Comparison of ENCODE assay signal across 29 cellular contexts in the genomic region with DNA sequence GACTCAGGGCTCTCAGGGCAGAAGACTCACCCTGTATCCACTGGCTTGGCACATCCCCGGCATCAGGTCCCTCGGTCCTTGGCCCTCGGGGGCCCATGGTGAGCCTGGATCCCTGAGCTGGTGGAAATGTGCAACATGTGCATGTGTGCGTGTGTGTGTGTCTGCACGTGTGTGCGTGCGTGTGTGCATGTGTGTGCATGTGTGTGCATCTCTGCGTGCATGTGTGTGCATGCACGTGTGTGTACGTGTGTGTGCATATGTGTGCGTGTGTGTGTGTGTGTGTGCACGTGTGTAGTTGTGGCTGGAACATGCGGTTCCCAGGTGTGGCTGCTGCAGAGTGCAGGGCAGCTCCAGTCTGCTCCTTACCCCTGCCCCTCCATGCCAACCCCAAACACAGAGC. TPM values are rescaled to one million over a fixed set of nuclear protein-coding genes. Genes with fewer than 3 reads are reported as not detected.
DNase-seq lines count a peak whose midpoint lies in the region; ATAC-seq, FAIRE-seq and TF ChIP-seq lines count a peak whose summit lies in the region.
"Had no signal": no experiment of that assay in that cellular context is flagged by ENCODE, and none has a peak within 500 bp of the region (broad histone marks: within the 10 kb centered on the region; RNA-seq: fewer than 3 reads in every experiment).

No MANE protein-coding gene starts in this region.

- H2AFZ ChIP-seq in Loucy (ENCODE audit: low read length) (no peak overlapping the region), trophoblast cell (ENCODE audit: insufficient read depth, low read length, poor library complexity) (no peak overlapping the region)
- H2AFZ ChIP-seq: GM23338 had no signal

- no peak overlapping the region for H3K27ac ChIP-seq in trophoblast cell (ENCODE audit: low read depth, low read length)

- peaks cover 70% of the 10 kb centered on the region for H3K79me2 ChIP-seq in Loucy (ENCODE audit: insufficient read depth, low read length)
- no peaks in the 10 kb centered on the region for H3K79me2 ChIP-seq in trophoblast cell (ENCODE audit: control insufficient read depth, insufficient read depth, low read length, poor library complexity)

- WGBS in trophoblast cell (ENCODE audit: extremely low coverage, insufficient coverage, insufficient read length): no CpG with 5 or more reads among the region's 13 CpGs

- no peak overlapping the region for H2BK12ac ChIP-seq in trophoblast cell (ENCODE audit: low read length)

- FAIRE-seq in GM12891 (lab: Jason Lieb, UNC) (peak; percentile 78), bronchial epithelial cell (lab: Jason Lieb, UNC) (peak; percentile 88)
- FAIRE-seq: A204.1, GM18507 had no signal

- H3K4me2 ChIP-seq in Loucy (ENCODE audit: low read depth, low read length, poor library complexity, severe bottlenecking) (peak overlapping the region; percentile 76), trophoblast cell (ENCODE audit: low read length) (no peak overlapping the region)
- H3K4me2 ChIP-seq: GM23338, SK-N-SH had no signal

- H2BK120ac ChIP-seq in trophoblast cell (ENCODE audit: insufficient read depth, low read length, poor library complexity): no peak overlapping the region

- H3K4me1 ChIP-seq in Loucy (ENCODE audit: insufficient read depth, low read length, poor library complexity, severe bottlenecking) (peaks cover 92% of the 10 kb centered on the region), trophoblast cell (ENCODE audit: control insufficient read depth in 1 of 2, insufficient read depth in 2 of 2, low read length in 2 of 2) (peaks cover 3 to 4% of the 10 kb centered on the region in 2 experiments)
- H3K4me1 ChIP-seq: HAP-1 had no signal

- no peak overlapping the region for H4K8ac ChIP-seq in trophoblast cell (ENCODE audit: low read depth, low read length)

- H3K9ac ChIP-seq in Loucy (ENCODE audit: low read depth, low read length, poor library complexity, severe bottlenecking) (peak overlapping the region; percentile 92), trophoblast cell (ENCODE audit: low read length) (no peak overlapping the region)
- H3K9ac ChIP-seq: SK-N-SH had no signal

- no peaks in the 10 kb centered on the region for H3K79me1 ChIP-seq in trophoblast cell (ENCODE audit: low read length)

- TF ChIP-seq CTCF in Loucy (conservative IDR thresholded peaks at IDR 0.05; ENCODE audit: low read length) (no peak), bronchial epithelial cell (IDR thresholded peaks at IDR 0.05; ENCODE audit: insufficient read depth, low read length, severe bottlenecking) (no peak)

- H4K91ac ChIP-seq in trophoblast cell (ENCODE audit: low read depth, low read length): no peak overlapping the region

- H3K27me3 ChIP-seq in Loucy (ENCODE audit: insufficient read depth, low read length, poor library complexity, severe bottlenecking): no peaks in the 10 kb centered on the region
- peaks cover 22% of the 10 kb centered on the region for H3K27me3 ChIP-seq in bronchial epithelial cell (ENCODE audit: control insufficient read depth, insufficient read depth, low read length)
- no peaks in the 10 kb centered on the region for H3K27me3 ChIP-seq in trophoblast cell (ENCODE audit: insufficient read depth, low read length)

- no peak overlapping the region for H2BK5ac ChIP-seq in trophoblast cell (ENCODE audit: low read depth, low read length, poor library complexity)

- DNase-seq in GM12891 (ENCODE audit: insufficient read length, low spot score) (no peak), bronchial epithelial cell (ENCODE audit: low read depth) (no peak), trophoblast cell (no peak), HK-2 (ENCODE audit: unreplicated experiment) (no peak), OCI-M1 (lab: John Stamatoyannopoulos, UW) (no peak)
- DNase-seq: C1 segment of cervical spinal cord; CD4-positive, alpha-beta memory T cell; GF-D8; MV-4-11; NCI-H1105 treated with DMSO at 0.1 percent for 48 hours; NCI-H146; NCI-H1930; NCI-H2107; NCI-H524; NCI-H774; NK-92 treated with Interleukin-12 subunit alpha and Interleukin-12 subunit beta, amount 100 ng/mL, for 24 hours; SIG-M5; SK-N-SH; SW 1271; T-helper 17 cell had no signal

- no peaks in the 10 kb centered on the region for H4K20me1 ChIP-seq in Loucy (ENCODE audit: insufficient read depth, low read length, poor library complexity, severe bottlenecking)

- no peak overlapping the region for H2AK5ac ChIP-seq in trophoblast cell (ENCODE audit: low read length)

- H4K12ac ChIP-seq in trophoblast cell (ENCODE audit: low read depth, low read length): no peak overlapping the region

- H3K23ac ChIP-seq in trophoblast cell (ENCODE audit: low read length): no peak overlapping the region

- no peak overlapping the region for H3K18ac ChIP-seq in trophoblast cell (ENCODE audit: low read length)

- H3K4me3 ChIP-seq in Loucy (ENCODE audit: low read length, poor library complexity, severe bottlenecking): peak overlapping the region; percentile 64
- H3K4me3 ChIP-seq in bronchial epithelial cell (ENCODE audit: low read depth, low read length): no peak overlapping the region
- peak overlapping the region; percentile 33 for H3K4me3 ChIP-seq in trophoblast cell (ENCODE audit: low read depth, low read length)
- H3K4me3 ChIP-seq: GM23338, HAP-1 had no signal

- no peak overlapping the region for H3K14ac ChIP-seq in trophoblast cell (ENCODE audit: low read length)

- no peak for TF ChIP-seq POLR2A in GM12891 (IDR thresholded peaks at IDR 0.05; ENCODE audit: low read depth, low read length)

- no peaks in the 10 kb centered on the region for H3K36me3 ChIP-seq in Loucy (ENCODE audit: insufficient read depth, low read length)
- H3K36me3 ChIP-seq in bronchial epithelial cell (ENCODE audit: control insufficient read depth, insufficient read depth, low read length): no peaks in the 10 kb centered on the region
- H3K36me3 ChIP-seq in trophoblast cell (ENCODE audit: control insufficient read depth in 1 of 2, insufficient read depth in 2 of 2, low read length in 2 of 2): no peaks in the 10 kb centered on the region
- H3K36me3 ChIP-seq: HAP-1 had no signal

- no peaks in the 10 kb centered on the region for H3K9me2 ChIP-seq in Loucy (replicated peaks; ENCODE audit: low read depth, low read length)
- H3K9me2 ChIP-seq: SK-N-SH had no signal

- H3K4ac ChIP-seq in trophoblast cell (ENCODE audit: low read depth, low read length): no peak overlapping the region

- H3K9me3 ChIP-seq in Loucy (ENCODE audit: insufficient read depth, low read depth, low read length): no peaks in the 10 kb centered on the region
- H3K9me3 ChIP-seq in trophoblast cell (ENCODE audit: insufficient read depth, low read depth, low read length): peaks cover 5% of the 10 kb centered on the region
- H3K9me3 ChIP-seq: HAP-1, SK-N-SH had no signal

- peaks cover 15% of the 10 kb centered on the region for H3F3A ChIP-seq in Loucy (ENCODE audit: low read depth)

- ATAC-seq in GM19463 (IDR thresholded peaks at IDR 0.05; ENCODE audit: unreplicated experiment) (no peak), GM19035 (IDR thresholded peaks at IDR 0.05; ENCODE audit: unreplicated experiment) (no peak)
- ATAC-seq: GM23338, Panc1, T-helper 17 cell had no signal

TF ChIP-seq in GM12891, 5 proteins besides CTCF, POLR2A, EP300 and RAD21:
- TF ChIP-seq PAX5 (IDR thresholded peaks at IDR 0.05; ENCODE audit: insufficient read depth, low read length, severe bottlenecking): no peak
- no peak for TF ChIP-seq POU2F2 (IDR thresholded peaks at IDR 0.05; ENCODE audit: low read depth, low read length)
- TF ChIP-seq TAF1 (IDR thresholded peaks at IDR 0.05; ENCODE audit: low read depth, low read length): no peak
- no peak for TF ChIP-seq SPI1 (IDR thresholded peaks at IDR 0.05; ENCODE audit: low read depth, low read length)
- no peak for TF ChIP-seq POLR2AphosphoS5 (IDR thresholded peaks at IDR 0.05; ENCODE audit: low read depth, low read length)
TF ChIP-seq in GM12891: peak in this region for 0.

RNA-seq across cellular contexts. Expression of a gene that starts 51.3 kb away (rescaled TPM):
- polyA plus RNA-seq in GM12891 (2012; ENCODE audit: low read depth, missing spikeins): 0.19 TPM
- total RNA-seq in bronchial epithelial cell: not detected in 2 replicates
- not detected in 2 replicates for polyA plus RNA-seq in trophoblast cell (2013)
- total RNA-seq: GM23338, MCF 10A had no signal
- polyA plus RNA-seq: GM23338, SK-N-SH had no signal
